32 cellular contexts compared by ENCODE assay signal in genomic region chr3:151707216-151707615, GRCh38. TPM values are rescaled to one million over a fixed set of nuclear protein-coding genes. Genes with fewer than 3 reads are reported as not detected.
"Had no signal": no experiment of that assay in that cellular context is flagged by ENCODE, and none has a peak within 500 bp of the region (broad histone marks: within the 10 kb centered on the region; RNA-seq: fewer than 3 reads in every experiment).

No MANE protein-coding gene starts in this region.

- DNase-seq: activated CD4-positive, alpha-beta memory T cell treated with anti-CD3 and anti-CD28 coated beads, Interleukin-2, amount 10 ng/mL, durations not matched to agents 7 days and 5 days; activated CD4-positive, alpha-beta T cell treated with anti-CD3 and anti-CD28 coated beads, Interleukin-2, amount 10 ng/mL, durations not matched to agents 7 days and 5 days; activated CD4-positive, CD25-positive, alpha-beta regulatory T cell treated with anti-CD3 and anti-CD28 coated beads, Interleukin-2, amount 50 U/mL, for 72 hours; activated CD8-positive, alpha-beta memory T cell treated with anti-CD3 and anti-CD28 coated beads, Interleukin-2, amount 50 U/mL, for 48 hours; activated gamma-delta T cell; activated naive CD4-positive, alpha-beta T cell treated with anti-CD3 and anti-CD28 coated beads, Interleukin-2, amount 10 ng/mL, durations not matched to agents 7 days and 5 days; activated naive CD8-positive, alpha-beta T cell treated with anti-CD3 and anti-CD28 coated beads, Interleukin-2, amount 10 ng/mL, durations not matched to agents 7 days and 5 days; activated T-cell treated with anti-CD3 and anti-CD28 coated beads, Interleukin-2, amount 50 U/mL, for 24 hours; amygdala; effector memory CD4-positive, alpha-beta T cell; erythroblast; gastrocnemius medialis; glutamatergic neuron; left colon; naive thymus-derived CD8-positive, alpha-beta T cell; occipital lobe; psoas muscle; sigmoid colon; small intestine; stimulated activated CD4-positive, alpha-beta T cell treated with anti-CD3 and anti-CD28 coated beads, Interleukin-4, amount 100 ng/mL, for 4 hours; stimulated activated CD8-positive, alpha-beta memory T cell treated with anti-CD3 and anti-CD28 coated beads, Interleukin-4, amount 100 ng/mL, for 48 hours; stimulated activated naive CD8-positive, alpha-beta T cell treated with anti-CD3 and anti-CD28 coated beads, Interleukin-15, amount 100 ng/mL, for 72 hours; substantia nigra; upper lobe of left lung had no signal

- H3K36me3 ChIP-seq: breast epithelium, gastrocnemius medialis, sigmoid colon, upper lobe of left lung had no signal

- H3K27ac ChIP-seq: breast epithelium, gastrocnemius medialis, parathyroid adenoma, psoas muscle, sigmoid colon, upper lobe of left lung had no signal

- ATAC-seq: gastrocnemius medialis; left colon; naive thymus-derived CD8-positive, alpha-beta T cell; psoas muscle; stimulated activated memory B cell treated with anti-CD40 and anti-IgM and Interleukin-4, amounts not matched to agents 10 μg/mL and 1 μg/mL and 100 μg/mL, for 72 hours; stimulated activated naive CD8-positive, alpha-beta T cell treated with anti-CD3 and anti-CD28 coated beads, Interleukin-15, amount 100 ng/mL, for 72 hours had no signal

- H3K27me3 ChIP-seq: breast epithelium, gastrocnemius medialis, sigmoid colon, upper lobe of left lung had no signal

- H2AFZ ChIP-seq: parathyroid adenoma had no signal

- H3K4me1 ChIP-seq: breast epithelium, gastrocnemius medialis, parathyroid adenoma, psoas muscle, sigmoid colon, upper lobe of left lung had no signal

- H3K4me3 ChIP-seq: breast epithelium, gastrocnemius medialis, psoas muscle, sigmoid colon, upper lobe of left lung had no signal

- H3K79me2 ChIP-seq: parathyroid adenoma had no signal

- H3K9me3 ChIP-seq: gastrocnemius medialis, upper lobe of left lung had no signal

- H3K9ac ChIP-seq: parathyroid adenoma had no signal

- FAIRE-seq: colon, keratinocyte, small intestine had no signal

RNA-seq across cellular contexts. Expression of gene AADACL2, which starts 26.5 kb away (rescaled TPM):
- total RNA-seq: activated CD4-positive, alpha-beta memory T cell treated with anti-CD3 and anti-CD28 coated beads, Interleukin-2, amount 10 ng/mL, durations not matched to agents 7 days and 5 days; activated CD4-positive, alpha-beta T cell treated with anti-CD3 and anti-CD28 coated beads, Interleukin-2, amount 10 ng/mL, durations not matched to agents 7 days and 5 days; activated naive CD8-positive, alpha-beta T cell treated with anti-CD3 and anti-CD28 coated beads, Interleukin-2, amount 10 ng/mL, durations not matched to agents 7 days and 5 days; dermis microvascular lymphatic vessel endothelial cell; gastrocnemius medialis; liver; naive thymus-derived CD8-positive, alpha-beta T cell; neural crest cell; occipital lobe; psoas muscle; sigmoid colon had no signal
- polyA plus RNA-seq: liver; naive thymus-derived CD8-positive, alpha-beta T cell had no signal
